ENCODE assay signal across 9 cellular contexts in genomic region chr2:107467414-107467813, GRCh38.
"Had no signal": no experiment of that assay in that cellular context is flagged by ENCODE, and none has a peak within 500 bp of the region (broad histone marks: within the 10 kb centered on the region; RNA-seq: fewer than 3 reads in every experiment).

No MANE protein-coding gene starts in this region.

- DNase-seq: GM23248, GOT3, H7, HFFc6 had no signal

- H3K27ac ChIP-seq: GM23248, HL-60 had no signal

- ATAC-seq: HCT116, HepG2 had no signal

- H2AFZ ChIP-seq: GM23248 had no signal

- H3K27ac Mint-ChIP-seq: HFFc6, IgD-negative memory B cell had no signal

- H3K4me3 Mint-ChIP-seq: HFFc6, IgD-negative memory B cell had no signal

- H3K4me1 ChIP-seq: HAP-1 had no signal

- H3K4me1 Mint-ChIP-seq: IgD-negative memory B cell had no signal

- H3K9me3 ChIP-seq: HAP-1 had no signal

- H3K27me3 Mint-ChIP-seq: IgD-negative memory B cell had no signal

- H3K36me3 ChIP-seq: HAP-1 had no signal

- H3K4me3 ChIP-seq: GM23248, HAP-1 had no signal
